1 cellular context compared by ENCODE assay signal in genomic region chr10:19701427-19702052, GRCh38.
TF ChIP-seq lines count a peak whose summit lies in the region.

No MANE protein-coding gene starts in this region.

TF ChIP-seq in K562, 482 proteins besides CTCF, POLR2A, EP300 and RAD21:
- no peak for TF ChIP-seq NCOA2 (IDR thresholded peaks at IDR 0.05; ENCODE audit: partially characterized antibody in 2 of 2)
- peak; percentile 75 for TF ChIP-seq PCBP2 (IDR thresholded peaks at IDR 0.05; ENCODE audit: low read depth, low read length, poor library complexity, severe bottlenecking)
- no peak for TF ChIP-seq NR2C2 (CRISPR knock-in tag; IDR thresholded peaks at IDR 0.05)
- no peak for TF ChIP-seq NR2C2 (tag; IDR thresholded peaks at IDR 0.05)
- TF ChIP-seq RFX1 (IDR thresholded peaks at IDR 0.05), result no peak
- TF ChIP-seq HNRNPK (IDR thresholded peaks at IDR 0.05; ENCODE audit: low read depth, low read length, poor library complexity, severe bottlenecking), result peak; percentile 83
